18 cellular contexts compared by ENCODE assay signal in genomic region chr3:113278599-113278955, GRCh38.
DNase-seq lines count a peak whose midpoint lies in the region; ATAC-seq, FAIRE-seq and TF ChIP-seq lines count a peak whose summit lies in the region.
"Had no signal": no experiment of that assay in that cellular context is flagged by ENCODE, and none has a peak within 500 bp of the region (broad histone marks: within the 10 kb centered on the region; RNA-seq: fewer than 3 reads in every experiment).

No MANE protein-coding gene starts in this region.

- no peak overlapping the region for H3K4me3 ChIP-seq in breast epithelium
- no peak overlapping the region for H3K4me3 ChIP-seq in mammary epithelial cell (replicated peaks in 1 of 3; ENCODE audit: insufficient read depth in 1 of 3, low read depth in 2 of 3, low read length in 3 of 3)
- H3K4me3 ChIP-seq: A549, BLaER1, PC-9 had no signal

- H3K4me1 Mint-ChIP-seq in brain = peaks cover 38% of the 10 kb centered on the region
- peaks cover 22% of the 10 kb centered on the region for H3K4me1 Mint-ChIP-seq in memory B cell
- peaks cover 33% of the 10 kb centered on the region for H3K4me1 Mint-ChIP-seq in type B pancreatic cell (ENCODE audit: unreplicated experiment)

- H3K79me2 ChIP-seq in mammary epithelial cell (ENCODE audit: insufficient read depth, low read length) = no peaks in the 10 kb centered on the region

- in situ Hi-C loops in mammary epithelial cell (cut with MboI; ENCODE audit: low sequenced_read_pairs in 2 of 2) = loop anchor here in 1 of 2 donors (25.0 kb wide), 1 partner anchor 641 kb away; the partner anchor contains the start of gene CCDC80

- 96% methylated on average over 11 of the region's 11 CpGs for WGBS in mammary epithelial cell (ENCODE audit: low coverage, missing lambda C conversion rate)

- no peak overlapping the region for H3K9ac ChIP-seq in mammary epithelial cell (ENCODE audit: insufficient read depth, low read length)
- H3K9ac ChIP-seq: BLaER1 had no signal

- peak overlapping the region; percentile 88 to 92 for H3K27ac ChIP-seq in breast epithelium
- H3K27ac ChIP-seq in mammary epithelial cell (ENCODE audit: insufficient read depth, low read depth, low read length) = no peak overlapping the region
- H3K27ac ChIP-seq: A549, BLaER1, PC-9, RWPE1 had no signal

- ATAC-seq in memory B cell (ENCODE audit: low read depth) = no peak
- ATAC-seq in HG02759 (IDR thresholded peaks at IDR 0.05; ENCODE audit: unreplicated experiment) = no peak
- ATAC-seq in HG02610 (IDR thresholded peaks at IDR 0.05; ENCODE audit: unreplicated experiment) = no peak

- no peaks in the 10 kb centered on the region for H4K20me1 ChIP-seq in mammary epithelial cell (ENCODE audit: insufficient read depth, low read length)
- H4K20me1 ChIP-seq: BLaER1 had no signal

- intact Hi-C loops in breast epithelium (cut with DNase I; ENCODE audit: low total_unique reads) (no loop called here), mammary epithelial cell (cut with micrococcal nuclease) (loop anchor here (2.0 kb wide), 2 partner anchors 142 to 228 kb away; no protein-coding TSS in a partner anchor)

- H3K4me1 ChIP-seq in breast epithelium = peaks cover 0 to 11% of the 10 kb centered on the region in 2 donors
- H3K4me1 ChIP-seq in mammary epithelial cell (ENCODE audit: insufficient read depth, low read length) = peaks cover 17% of the 10 kb centered on the region
- H3K4me1 ChIP-seq: A549 had no signal

- DNase-seq in breast epithelium (ENCODE audit: low spot score in 2 of 2) (no peak), mammary epithelial cell (no peak), memory B cell (ENCODE audit: low spot score in 2 of 2) (no peak), type B pancreatic cell (ENCODE audit: extremely low spot score, unreplicated experiment) (no peak), GM19239 (ENCODE audit: insufficient read length, low spot score) (no peak)
- DNase-seq: HFFc6, MM.1S, NCI-H1092, NCI-H2029 treated with DMSO at 0.1 percent for 48 hours, NCI-H2171, PC-9 had no signal

- dilution Hi-C loops in mammary epithelial cell (cut with HindIII; ENCODE audit: low sequenced_read_pairs) = no loop called here

- FAIRE-seq in GM19239 (lab: Jason Lieb, UNC) = no peak
- FAIRE-seq: A549, D721Med had no signal

- no peaks in the 10 kb centered on the region for H3K36me3 ChIP-seq in breast epithelium
- no peaks in the 10 kb centered on the region for H3K36me3 ChIP-seq in mammary epithelial cell (ENCODE audit: insufficient read depth, low read length)
- H3K36me3 ChIP-seq: BLaER1 had no signal

- TF ChIP-seq CTCF in breast epithelium (IDR thresholded peaks at IDR 0.05) = no peak
- TF ChIP-seq CTCF in mammary epithelial cell (conservative IDR thresholded peaks at IDR 0.05 in 1 of 2, IDR thresholded peaks at IDR 0.05 in 1 of 2; ENCODE audit: extremely low read depth in 1 of 2, insufficient read depth in 1 of 2, low read depth in 1 of 2, low read length in 2 of 2) = no peak
- no peak for TF ChIP-seq CTCF in brain (conservative IDR thresholded peaks at IDR 0.05)
- TF ChIP-seq CTCF in type B pancreatic cell (conservative IDR thresholded peaks at IDR 0.05) = no peak

- H3K27me3 ChIP-seq in breast epithelium = no peaks in the 10 kb centered on the region
- H3K27me3 ChIP-seq in mammary epithelial cell (ENCODE audit: insufficient read depth, low read length) = no peaks in the 10 kb centered on the region
- H3K27me3 ChIP-seq: BLaER1 had no signal

- peaks cover 54% of the 10 kb centered on the region for H3K36me3 Mint-ChIP-seq in brain
- no peaks in the 10 kb centered on the region for H3K36me3 Mint-ChIP-seq in memory B cell
- peaks cover 62% of the 10 kb centered on the region for H3K36me3 Mint-ChIP-seq in type B pancreatic cell

- no peak for TF ChIP-seq POLR2A in breast epithelium (IDR thresholded peaks at IDR 0.05)

- H3K27ac Mint-ChIP-seq in brain (peak overlapping the region; percentile 42 to 98 (median 70)), memory B cell (peak overlapping the region; percentile 90), type B pancreatic cell (peak overlapping the region; percentile 29)
- H3K27ac Mint-ChIP-seq: HFFc6 had no signal

- H3K4me2 ChIP-seq in mammary epithelial cell (ENCODE audit: insufficient read depth, low read depth, low read length) = no peak overlapping the region
- H3K4me2 ChIP-seq: A549, BLaER1, PC-9 had no signal

- BruUV-seq in mammary epithelial cell (replicated peaks; lab: Mats Ljungman, UMichigan) = no TSS peak

- H3K27me3 Mint-ChIP-seq in brain = peaks cover 2% of the 10 kb centered on the region
- no peaks in the 10 kb centered on the region for H3K27me3 Mint-ChIP-seq in memory B cell
- no peaks in the 10 kb centered on the region for H3K27me3 Mint-ChIP-seq in type B pancreatic cell

- no peaks in the 10 kb centered on the region for H3K9me3 Mint-ChIP-seq in brain
- H3K9me3 Mint-ChIP-seq in memory B cell = no peaks in the 10 kb centered on the region
- no peaks in the 10 kb centered on the region for H3K9me3 Mint-ChIP-seq in type B pancreatic cell
- H3K9me3 Mint-ChIP-seq: HFFc6 had no signal

- H3K9me3 ChIP-seq in breast epithelium = no peaks in the 10 kb centered on the region
- no peaks in the 10 kb centered on the region for H3K9me3 ChIP-seq in mammary epithelial cell (replicated peaks; ENCODE audit: insufficient read depth, low read length)
- H3K9me3 ChIP-seq: A549, BLaER1 had no signal

- CTCF ChIA-PET in mammary epithelial cell (lab: Charles Lee; ENCODE audit: low non-redundant PET) = interaction anchor here (0.7 kb wide), 1 partner anchor 168 kb away, joined by 3 read pairs; no protein-coding TSS in a partner anchor

- H2AFZ ChIP-seq in mammary epithelial cell (ENCODE audit: low read depth, low read length) = no peak overlapping the region
- H2AFZ ChIP-seq: PC-9 had no signal

- H3K4me3 Mint-ChIP-seq in brain = no peak overlapping the region
- H3K4me3 Mint-ChIP-seq in memory B cell = peak overlapping the region; percentile 64
- H3K4me3 Mint-ChIP-seq in type B pancreatic cell = no peak overlapping the region
- H3K4me3 Mint-ChIP-seq: HFFc6 had no signal

Comparison
In these comparisons a context has a peak if more than half of its experiments do, and no peak if none do; other contexts are left out.
1. H3K27ac Mint-ChIP-seq: peak in every context shown above with its lines; median percentile 90 in memory B cell; 70 in brain; 29 in type B pancreatic cell.